In the genomic region with DNA sequence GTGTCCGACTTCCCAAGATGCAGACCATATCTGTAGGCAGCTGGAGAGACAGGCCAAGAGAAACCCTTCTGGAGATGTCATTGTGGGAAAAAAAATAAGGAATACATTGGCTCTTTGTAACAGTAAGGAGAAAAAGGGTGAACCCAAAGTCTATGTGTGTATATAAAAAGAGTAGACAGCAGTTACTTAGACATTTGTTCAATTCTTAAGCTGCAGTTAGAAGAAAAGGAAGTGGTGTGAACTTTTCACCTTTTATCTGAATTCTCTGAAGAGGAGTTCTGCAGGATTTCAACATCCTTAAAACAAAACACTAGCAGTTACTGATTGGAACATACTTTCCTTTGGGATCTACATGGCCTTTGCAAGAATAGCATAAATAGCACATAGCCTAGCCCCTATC, we compare ENCODE assay signal across 9 cellular contexts. TPM values are rescaled to one million over a fixed set of nuclear protein-coding genes. Genes with fewer than 3 reads are reported as not detected.
DNase-seq lines count a peak whose midpoint lies in the region; ATAC-seq and TF ChIP-seq lines count a peak whose summit lies in the region.
"Had no signal": no experiment of that assay in that cellular context is flagged by ENCODE, and none has a peak within 500 bp of the region (broad histone marks: within the 10 kb centered on the region; RNA-seq: fewer than 3 reads in every experiment).

No MANE protein-coding gene starts in this region.

- peaks cover 0 to 55% (median 15%) of the 10 kb centered on the region in 11 experiments; a peak in 9 of 22 replicates for H3K36me3 ChIP-seq in BLaER1 treated with 17β-estradiol and CSF1 and Interleukin-3, amounts not matched to agents 10 nM and 100 nM
- H3K36me3 ChIP-seq in Loucy (ENCODE audit: insufficient read depth, low read length) (peaks cover 19% of the 10 kb centered on the region), ascending aorta (no peaks in the 10 kb centered on the region), muscle layer of colon (ENCODE audit: insufficient read depth, low read length) (peaks cover 5% of the 10 kb centered on the region)

- no peaks in the 10 kb centered on the region for H3K27me3 ChIP-seq in BLaER1 treated with 17β-estradiol and CSF1 and Interleukin-3, amounts not matched to agents 10 nM and 100 nM
- H3K27me3 ChIP-seq in Loucy (ENCODE audit: insufficient read depth, low read length, poor library complexity, severe bottlenecking), result no peaks in the 10 kb centered on the region
- H3K27me3 ChIP-seq in ascending aorta, result no peaks in the 10 kb centered on the region
- no peaks in the 10 kb centered on the region for H3K27me3 ChIP-seq in muscle layer of colon (ENCODE audit: control insufficient read depth in 1 of 2, insufficient read depth in 2 of 2, low read length in 2 of 2)

- peak overlapping the region in 9 of 10 experiments; percentile 11 to 71 (median 60); a peak in 15 of 20 replicates for H3K4me3 ChIP-seq in BLaER1 treated with 17β-estradiol and CSF1 and Interleukin-3, amounts not matched to agents 10 nM and 100 nM
- H3K4me3 ChIP-seq in Loucy (ENCODE audit: low read length, poor library complexity, severe bottlenecking) (peak overlapping the region; percentile 70), ascending aorta (no peak overlapping the region), muscle layer of colon (ENCODE audit: low read depth in 1 of 2, low read length in 2 of 2) (no peak overlapping the region)

- intact Hi-C loops in ascending aorta (cut with DNase I), result no loop called here

- H3K27ac ChIP-seq in BLaER1 treated with 17β-estradiol and CSF1 and Interleukin-3, amounts not matched to agents 10 nM and 100 nM, result peak overlapping the region; percentile 66 to 100 (median 96); a peak in 21 of 22 replicates
- peak overlapping the region; percentile 89 to 94 for H3K27ac ChIP-seq in ascending aorta
- H3K27ac ChIP-seq in muscle layer of colon (ENCODE audit: low read depth, low read length), result peak overlapping the region; percentile 79

- no peaks in the 10 kb centered on the region for H3K9me3 ChIP-seq in BLaER1 treated with 17β-estradiol and CSF1 and Interleukin-3, amounts not matched to agents 10 nM and 100 nM (replicated peaks in 1 of 11)
- H3K9me3 ChIP-seq in Loucy (ENCODE audit: insufficient read depth, low read depth, low read length) (no peaks in the 10 kb centered on the region), ascending aorta (no peaks in the 10 kb centered on the region), muscle layer of colon (ENCODE audit: low read length) (no peaks in the 10 kb centered on the region)

- peak overlapping the region; percentile 85 to 97 (median 94) for H3K4me2 ChIP-seq in BLaER1 treated with 17β-estradiol and CSF1 and Interleukin-3, amounts not matched to agents 10 nM and 100 nM
- peak overlapping the region; percentile 81 for H3K4me2 ChIP-seq in Loucy (ENCODE audit: low read depth, low read length, poor library complexity, severe bottlenecking)

- H3K9me2 ChIP-seq in Loucy (replicated peaks; ENCODE audit: low read depth, low read length), result no peaks in the 10 kb centered on the region

- no peaks in the 10 kb centered on the region for H4K20me1 ChIP-seq in BLaER1 treated with 17β-estradiol and CSF1 and Interleukin-3, amounts not matched to agents 10 nM and 100 nM
- H4K20me1 ChIP-seq in Loucy (ENCODE audit: insufficient read depth, low read length, poor library complexity, severe bottlenecking), result peaks cover 21% of the 10 kb centered on the region

- H3F3A ChIP-seq in Loucy (ENCODE audit: low read depth), result peaks cover 32% of the 10 kb centered on the region

- peaks cover 96 to 100% (median 99%) of the 10 kb centered on the region in 10 experiments for H3K4me1 ChIP-seq in BLaER1 treated with 17β-estradiol and CSF1 and Interleukin-3, amounts not matched to agents 10 nM and 100 nM
- H3K4me1 ChIP-seq in Loucy (ENCODE audit: insufficient read depth, low read length, poor library complexity, severe bottlenecking), result peaks cover 89% of the 10 kb centered on the region
- peaks cover 21 to 46% of the 10 kb centered on the region in 2 donors for H3K4me1 ChIP-seq in ascending aorta
- peaks cover 76% of the 10 kb centered on the region for H3K4me1 ChIP-seq in muscle layer of colon (ENCODE audit: insufficient read depth, low read length)

- DNase-seq in ascending aorta (ENCODE audit: low spot score in 2 of 2) (no peak), kidney tubule cell (ENCODE audit: low spot score) (no peak), iPS-NIHi7 (ENCODE audit: extremely low spot score) (no peak), NCI-H82 (lab: John Stamatoyannopoulos, UW) (no peak)
- DNase-seq: DMS53 had no signal

- H2AFZ ChIP-seq in Loucy (ENCODE audit: low read length), result no peak overlapping the region

- peaks cover 86% of the 10 kb centered on the region for H3K79me2 ChIP-seq in Loucy (ENCODE audit: insufficient read depth, low read length)

- no peak for ATAC-seq in HG02973 (IDR thresholded peaks at IDR 0.05; ENCODE audit: unreplicated experiment)

- no peak for TF ChIP-seq CTCF in Loucy (conservative IDR thresholded peaks at IDR 0.05; ENCODE audit: low read length)
- no peak for TF ChIP-seq CTCF in ascending aorta (IDR thresholded peaks at IDR 0.05)

- peak overlapping the region; percentile 44 to 94 (median 88); a peak in 21 of 22 replicates for H3K9ac ChIP-seq in BLaER1 treated with 17β-estradiol and CSF1 and Interleukin-3, amounts not matched to agents 10 nM and 100 nM
- H3K9ac ChIP-seq in Loucy (ENCODE audit: low read depth, low read length, poor library complexity, severe bottlenecking) (peak overlapping the region; percentile 80), muscle layer of colon (ENCODE audit: low read length) (no peak overlapping the region)

RNA-seq across cellular contexts. Expression of gene FAM117A, which starts 21.7 kb away (rescaled TPM):
- 25.4 TPM for total RNA-seq in ascending aorta

RNA-seq across cellular contexts. Expression of gene SLC35B1, which starts 34.5 kb away (rescaled TPM):
- total RNA-seq in ascending aorta, result 123 TPM

RNA-seq across cellular contexts. Expression of gene KAT7, which starts 46.2 kb away (rescaled TPM):
- 46.6 TPM for total RNA-seq in ascending aorta

Comparison
In these comparisons a context has a peak if more than half of its experiments do, and no peak if none do; other contexts are left out.
1. H3K4me3 ChIP-seq: peak in BLaER1 treated with 17β-estradiol and CSF1 and Interleukin-3, amounts not matched to agents 10 nM and 100 nM (9 of 10) and Loucy (single experiment); none in ascending aorta (0 of 2) and muscle layer of colon (0 of 2).
2. Peak in every context shown above with its lines, with median percentiles within 50 percentile points of each other: H3K27ac ChIP-seq.